Comparison of ENCODE assay signal across 20 cellular contexts in genomic region chr15:38885477-38885952, GRCh38.
DNase-seq lines count a peak whose midpoint lies in the region; ATAC-seq and TF ChIP-seq lines count a peak whose summit lies in the region.
"Had no signal": no experiment of that assay in that cellular context is flagged by ENCODE, and none has a peak within 500 bp of the region (broad histone marks: within the 10 kb centered on the region; RNA-seq: fewer than 3 reads in every experiment).

No MANE protein-coding gene starts in this region.

- no peak overlapping the region for H3K23ac ChIP-seq in mesenchymal stem cell (ENCODE audit: low read length in 2 of 2)

- H3K36me3 ChIP-seq in ACC112 (ENCODE audit: insufficient read depth, low read length) (no peaks in the 10 kb centered on the region), mesenchymal stem cell (ENCODE audit: control insufficient read depth in 1 of 2, insufficient read depth in 2 of 2, low read depth in 1 of 2, low read length in 2 of 2) (no peaks in the 10 kb centered on the region), aorta (ENCODE audit: control insufficient read depth in 1 of 2, insufficient read depth in 2 of 2, low read length in 1 of 2) (no peaks in the 10 kb centered on the region)
- H3K36me3 ChIP-seq: vagina had no signal

- TF ChIP-seq CTCF in HFF-Myc (IDR thresholded peaks at IDR 0.05; ENCODE audit: low read depth, low read length, missing control alignments), result no peak
- no peak for TF ChIP-seq CTCF in coronary artery (IDR thresholded peaks at IDR 0.05)

- DNase-seq in HFF-Myc (ENCODE audit: extremely low read depth, low read depth), result no peak
- no peak for DNase-seq in coronary artery (ENCODE audit: low spot score)
- DNase-seq in mesenchymal stem cell, result peak; percentile 61
- DNase-seq in NCI-H1436 treated with DMSO at 0.1 percent for 48 hours (lab: John Stamatoyannopoulos, UW), result no peak
- DNase-seq in aorta, result no peak
- DNase-seq in NCI-H1417 (lab: John Stamatoyannopoulos, UW), result no peak
- DNase-seq: activated CD4-positive, CD25-positive, alpha-beta regulatory T cell; activated CD8-positive, alpha-beta T cell treated with anti-CD3 and anti-CD28 coated beads, Interleukin-2, amount 10 ng/mL, durations not matched to agents 7 days and 5 days; activated T-cell treated with anti-CD3 and anti-CD28 coated beads, Interleukin-2, amount 50 U/mL, for 4 hours; HCEC 1CT; mucosa of descending colon; NCI-H526 treated with DMSO at 0.1 percent for 48 hours; occipital lobe; SIG-M5 had no signal

- H3K9me3 ChIP-seq in mesenchymal stem cell (ENCODE audit: control insufficient read depth, low read length), result no peaks in the 10 kb centered on the region
- H3K9me3 ChIP-seq in aorta (ENCODE audit: control insufficient read depth, low read length), result no peaks in the 10 kb centered on the region
- H3K9me3 ChIP-seq: mucosa of descending colon, vagina had no signal

- no peak overlapping the region for H3K14ac ChIP-seq in mesenchymal stem cell (ENCODE audit: low read length in 2 of 2)

- H3K9ac ChIP-seq in mesenchymal stem cell (ENCODE audit: low read length), result peak overlapping the region; percentile 70

- no peak overlapping the region for H4K8ac ChIP-seq in mesenchymal stem cell (ENCODE audit: low read length)

- H3K27me3 ChIP-seq in ACC112 (ENCODE audit: insufficient read depth, low read length) (no peaks in the 10 kb centered on the region), mesenchymal stem cell (ENCODE audit: control insufficient read depth in 1 of 2, insufficient read depth in 1 of 2, low read length in 2 of 2) (no peaks in the 10 kb centered on the region), aorta (ENCODE audit: control insufficient read depth in 1 of 2, insufficient read depth in 2 of 2, low read length in 1 of 2) (no peaks in the 10 kb centered on the region)
- H3K27me3 ChIP-seq: vagina had no signal

- H2AFZ ChIP-seq in ACC112 (ENCODE audit: low read length, unreplicated experiment) (peak overlapping the region; percentile 63), mesenchymal stem cell (ENCODE audit: low read depth, low read length) (no peak overlapping the region)

- no peaks in the 10 kb centered on the region for H3K79me2 ChIP-seq in ACC112 (ENCODE audit: control insufficient read depth, insufficient read depth, low read length, unreplicated experiment)

- H2AK5ac ChIP-seq in mesenchymal stem cell (ENCODE audit: low read length, severe bottlenecking), result peak overlapping the region; percentile 79

- peak overlapping the region; percentile 67 for H2BK120ac ChIP-seq in mesenchymal stem cell (ENCODE audit: low read depth, low read length)

- H4K91ac ChIP-seq in mesenchymal stem cell (ENCODE audit: low read length), result no peak overlapping the region

- H3K27ac ChIP-seq in ACC112 (ENCODE audit: low read depth, low read length), result peak overlapping the region; percentile 95
- peak overlapping the region; percentile 29 to 57 for H3K27ac ChIP-seq in coronary artery
- peak overlapping the region; percentile 53 for H3K27ac ChIP-seq in mesenchymal stem cell (ENCODE audit: low read length, poor library complexity, severe bottlenecking)
- H3K27ac ChIP-seq in aorta (ENCODE audit: low read depth in 1 of 2, low read length in 2 of 2), result no peak overlapping the region
- H3K27ac ChIP-seq: vagina had no signal

- peaks cover 52% of the 10 kb centered on the region for H3K4me1 ChIP-seq in ACC112 (ENCODE audit: control insufficient read depth, insufficient read depth, low read length, unreplicated experiment)
- H3K4me1 ChIP-seq in mesenchymal stem cell (ENCODE audit: control insufficient read depth, insufficient read depth, low read depth, low read length), result peaks cover 4% of the 10 kb centered on the region
- H3K4me1 ChIP-seq in aorta (ENCODE audit: control insufficient read depth in 1 of 2, insufficient read depth in 2 of 2, low read length in 2 of 2), result no peaks in the 10 kb centered on the region

- ATAC-seq in GM18861 (IDR thresholded peaks at IDR 0.05; ENCODE audit: unreplicated experiment), result no peak
- ATAC-seq in aorta (ENCODE audit: low FRiP score), result no peak
- ATAC-seq: activated CD8-positive, alpha-beta T cell treated with anti-CD3 and anti-CD28 coated beads, Interleukin-2, amount 10 ng/mL, durations not matched to agents 7 days and 5 days; activated naive CD4-positive, alpha-beta T cell treated with anti-CD3 and anti-CD28 coated beads, Interleukin-2, amount 50 U/mL, for 72 hours; activated T-cell treated with anti-CD3 and anti-CD28 coated beads, Interleukin-2, amount 50 U/mL, for 4 hours; esophagus mucosa; K562; mucosa of descending colon had no signal

- H2BK5ac ChIP-seq in mesenchymal stem cell (ENCODE audit: low read depth, low read length, poor library complexity, severe bottlenecking), result no peak overlapping the region

- peak overlapping the region; percentile 69 for H3K4me3 ChIP-seq in ACC112 (ENCODE audit: low read depth, low read length)
- peak overlapping the region; percentile 4; the same call in 1 of the 2 replicates for H3K4me3 ChIP-seq in HFF-Myc (replicated peaks; ENCODE audit: low read depth, low read length)
- no peak overlapping the region for H3K4me3 ChIP-seq in coronary artery
- no peak overlapping the region for H3K4me3 ChIP-seq in mesenchymal stem cell (ENCODE audit: insufficient read depth in 1 of 2, low read depth in 1 of 2, low read length in 2 of 2)
- no peak overlapping the region for H3K4me3 ChIP-seq in aorta (ENCODE audit: low read length in 2 of 2)
- H3K4me3 ChIP-seq: K562, mucosa of descending colon, vagina had no signal

- no peak overlapping the region for H3K4me2 ChIP-seq in mesenchymal stem cell (ENCODE audit: low read length, poor library complexity, severe bottlenecking)

- intact Hi-C loops in aorta (cut with DNase I), result no loop called here

- no peaks in the 10 kb centered on the region for H3K79me1 ChIP-seq in mesenchymal stem cell (replicated peaks; ENCODE audit: low read length, poor library complexity, severe bottlenecking)

- H2BK12ac ChIP-seq in mesenchymal stem cell (ENCODE audit: low read length in 2 of 2), result no peak overlapping the region

- H3K4ac ChIP-seq in mesenchymal stem cell (ENCODE audit: low read depth in 1 of 2, low read length in 2 of 2), result peak overlapping the region in 1 of 2 experiments; percentile 79

- H3K18ac ChIP-seq in mesenchymal stem cell (ENCODE audit: low read depth in 1 of 2, low read length in 2 of 2), result peak overlapping the region; percentile 21 to 91

- 47% methylated on average over 1 of the region's 4 CpGs for WGBS in mesenchymal stem cell
- 22 to 24% methylated on average over 4 of the region's 4 CpGs for WGBS in aorta, 2 donors

- H2BK15ac ChIP-seq in mesenchymal stem cell (ENCODE audit: low read depth, poor library complexity, severe bottlenecking), result no peak overlapping the region

Comparison
In these comparisons a context has a peak if more than half of its experiments do, and no peak if none do; other contexts are left out.
1. H3K27ac ChIP-seq: peak in ACC112 (single experiment), coronary artery (2 of 2) and mesenchymal stem cell (single experiment); none in aorta (0 of 2).
2. H3K4me3 ChIP-seq: peak in ACC112 (single experiment) and HFF-Myc (single experiment); none in coronary artery (single experiment), mesenchymal stem cell (0 of 2) and aorta (0 of 2).